ENCODE assay signal across 2 cellular contexts in the genomic region with DNA sequence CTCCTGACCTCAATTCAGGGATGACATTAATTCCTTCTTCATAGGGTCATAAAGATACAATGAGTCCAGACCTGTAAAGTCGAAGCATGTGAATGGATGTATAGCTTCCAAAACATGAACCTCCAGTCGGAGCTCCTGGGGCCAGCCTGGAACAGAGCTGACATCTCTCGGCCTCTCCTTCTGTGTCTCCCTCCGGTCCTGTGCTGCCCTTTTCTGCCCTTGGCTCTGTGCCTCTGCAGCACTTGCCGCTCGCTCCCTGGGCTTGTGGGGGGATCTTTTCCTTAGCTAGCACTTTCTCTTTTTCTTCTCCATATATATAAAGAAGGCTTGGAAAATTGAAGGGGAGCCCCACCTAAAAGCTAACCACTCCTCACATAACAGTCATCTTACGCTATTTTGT.
TF ChIP-seq lines count a peak whose summit lies in the region.

No MANE protein-coding gene starts in this region.

TF ChIP-seq in HCT116, 20 proteins besides CTCF, POLR2A, EP300 and RAD21:
- no peak for TF ChIP-seq FOSL1 (IDR thresholded peaks at IDR 0.05; ENCODE audit: low read depth)

TF ChIP-seq in endothelial cell of umbilical vein, 7 proteins besides CTCF, POLR2A, EP300 and RAD21:
- TF ChIP-seq FOS (IDR thresholded peaks at IDR 0.05; ENCODE audit: borderline replicate concordance, insufficient read depth, low read length), result no peak
